ENCODE assay signal across 8 cellular contexts in the genomic region with DNA sequence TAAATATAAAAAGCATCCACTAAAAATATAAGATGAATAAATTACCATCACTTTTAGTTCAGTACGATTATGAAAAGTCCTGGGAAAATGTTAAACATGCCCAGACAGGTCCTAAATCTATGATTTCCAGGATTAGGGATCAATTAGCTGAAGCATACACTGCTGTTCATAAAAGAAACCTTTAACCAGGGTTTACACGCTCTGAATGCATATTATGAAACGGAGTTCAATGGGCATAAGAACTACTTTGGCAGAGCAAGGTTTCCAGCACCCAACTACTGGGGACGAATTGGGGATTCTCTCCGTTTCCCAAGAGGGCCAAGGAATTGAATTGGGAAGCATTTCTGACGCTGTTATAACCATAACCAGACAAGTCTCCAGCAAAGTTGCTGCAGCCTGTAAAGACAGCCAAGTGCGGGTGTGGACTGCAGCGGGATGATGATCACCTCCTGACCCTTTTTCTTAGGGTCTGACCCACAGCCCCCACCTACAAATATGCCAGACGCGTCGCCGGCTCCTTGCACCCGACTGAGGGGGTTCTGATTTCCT. TPM values are rescaled to one million over a fixed set of nuclear protein-coding genes. Genes with fewer than 3 reads are reported as not detected.
DNase-seq lines count a peak whose midpoint lies in the region; ATAC-seq and TF ChIP-seq lines count a peak whose summit lies in the region.

No MANE protein-coding gene starts in this region.

- no peaks in the 10 kb centered on the region for H3K27me3 ChIP-seq in layer of hippocampus (ENCODE audit: control insufficient read depth, insufficient read depth, low read length)
- no peaks in the 10 kb centered on the region for H3K27me3 ChIP-seq in thyroid gland

- H3K27me3 Mint-ChIP-seq in activated T-cell treated with anti-CD3 and anti-CD28 coated beads, Interleukin-2, amount 50 U/mL, for 4 hours (ENCODE audit: low read depth): no peaks in the 10 kb centered on the region
- H3K27me3 Mint-ChIP-seq in activated naive CD8-positive, alpha-beta T cell treated with anti-CD3 and anti-CD28 coated beads, Interleukin-2, amount 50 U/mL, for 24 hours: no peaks in the 10 kb centered on the region

- no peaks in the 10 kb centered on the region for H3K9me3 Mint-ChIP-seq in activated T-cell treated with anti-CD3 and anti-CD28 coated beads, Interleukin-2, amount 50 U/mL, for 4 hours
- no peaks in the 10 kb centered on the region for H3K9me3 Mint-ChIP-seq in activated naive CD8-positive, alpha-beta T cell treated with anti-CD3 and anti-CD28 coated beads, Interleukin-2, amount 50 U/mL, for 24 hours

- WGBS in thyroid gland, 2 donors: 0 to 1% methylated on average over 8 of the region's 13 CpGs

- peak overlapping the region; percentile 27 for H3K27ac Mint-ChIP-seq in activated naive CD8-positive, alpha-beta T cell treated with anti-CD3 and anti-CD28 coated beads, Interleukin-2, amount 50 U/mL, for 24 hours

- no peak for ATAC-seq in activated T-cell treated with anti-CD3 and anti-CD28 coated beads, Interleukin-2, amount 50 U/mL, for 4 hours
- ATAC-seq in activated naive CD8-positive, alpha-beta T cell treated with anti-CD3 and anti-CD28 coated beads, Interleukin-2, amount 50 U/mL, for 24 hours: no peak
- ATAC-seq in GM19351 (IDR thresholded peaks at IDR 0.05; ENCODE audit: unreplicated experiment): no peak
- no peak for ATAC-seq in HG03135 (IDR thresholded peaks at IDR 0.05; ENCODE audit: unreplicated experiment)

- no peak for TF ChIP-seq CTCF in thyroid gland (IDR thresholded peaks at IDR 0.05)

- H3K9me3 ChIP-seq in thyroid gland: no peaks in the 10 kb centered on the region

- TF ChIP-seq POLR2A in thyroid gland (IDR thresholded peaks at IDR 0.05): no peak

- peaks cover 43% of the 10 kb centered on the region for H3K4me1 Mint-ChIP-seq in activated T-cell treated with anti-CD3 and anti-CD28 coated beads, Interleukin-2, amount 50 U/mL, for 4 hours (ENCODE audit: low read depth)
- H3K4me1 Mint-ChIP-seq in activated naive CD8-positive, alpha-beta T cell treated with anti-CD3 and anti-CD28 coated beads, Interleukin-2, amount 50 U/mL, for 24 hours: peaks cover 44% of the 10 kb centered on the region

- peaks cover 15 to 23% of the 10 kb centered on the region in 2 donors for H3K4me1 ChIP-seq in thyroid gland

- no peak for DNase-seq in activated T-cell treated with anti-CD3 and anti-CD28 coated beads, Interleukin-2, amount 50 U/mL, for 4 hours
- no peak for DNase-seq in activated T-cell treated with anti-CD3 and anti-CD28 coated beads, Interleukin-2, amount 50 U/mL, for 48 hours
- DNase-seq in activated naive CD8-positive, alpha-beta T cell treated with anti-CD3 and anti-CD28 coated beads, Interleukin-2, amount 50 U/mL, for 24 hours: no peak
- DNase-seq in thyroid gland (no peak), NCI-H446 (lab: John Stamatoyannopoulos, UW) (no peak)

- intact Hi-C loops in thyroid gland (cut with DNase I): loop anchor here (5.0 kb wide), 1 partner anchor 75 kb away; no protein-coding TSS in a partner anchor

- H3K36me3 ChIP-seq in thyroid gland: peaks cover 7 to 8% of the 10 kb centered on the region in 2 donors

- H3K36me3 Mint-ChIP-seq in activated T-cell treated with anti-CD3 and anti-CD28 coated beads, Interleukin-2, amount 50 U/mL, for 4 hours (ENCODE audit: insufficient read depth): peaks cover 15% of the 10 kb centered on the region
- H3K36me3 Mint-ChIP-seq in activated naive CD8-positive, alpha-beta T cell treated with anti-CD3 and anti-CD28 coated beads, Interleukin-2, amount 50 U/mL, for 24 hours (ENCODE audit: low read depth): peaks cover 15% of the 10 kb centered on the region

- peak overlapping the region; percentile 37 to 97 (median 70) for H3K4me3 ChIP-seq in thyroid gland (replicated peaks in 1 of 3)

- H3K27ac ChIP-seq in layer of hippocampus (ENCODE audit: low read depth, low read length): peak overlapping the region; percentile 85
- peak overlapping the region in 1 of 3 donors; percentile 88 for H3K27ac ChIP-seq in thyroid gland

- H3K4me3 Mint-ChIP-seq in activated T-cell treated with anti-CD3 and anti-CD28 coated beads, Interleukin-2, amount 50 U/mL, for 4 hours: peak overlapping the region; percentile 94
- H3K4me3 Mint-ChIP-seq in activated naive CD8-positive, alpha-beta T cell treated with anti-CD3 and anti-CD28 coated beads, Interleukin-2, amount 50 U/mL, for 24 hours: peak overlapping the region; percentile 89

RNA-seq across cellular contexts. Expression of gene SLC30A1, which starts 1.6 kb away (rescaled TPM):
- 10 to 100 TPM; 16.7 to 17.9 (median 17.2) TPM for total RNA-seq in activated T-cell treated with anti-CD3 and anti-CD28 coated beads, Interleukin-2, amount 50 U/mL, for 4 hours
- 10 to 100 TPM; 22.7 to 36.0 (median 32.4) TPM for total RNA-seq in thyroid gland
